In genomic region chr3:167882057-167882667, GRCh38 we compare ENCODE assay signal across 9 cellular contexts.
DNase-seq lines count a peak whose midpoint lies in the region; ATAC-seq, FAIRE-seq and TF ChIP-seq lines count a peak whose summit lies in the region.
"Had no signal": no experiment of that assay in that cellular context is flagged by ENCODE, and none has a peak within 500 bp of the region (broad histone marks: within the 10 kb centered on the region; RNA-seq: fewer than 3 reads in every experiment).

No MANE protein-coding gene starts in this region.

- no peaks in the 10 kb centered on the region for H3K9me3 Mint-ChIP-seq in stimulated activated memory B cell treated with anti-CD40 and anti-IgM and Interleukin-4, amounts not matched to agents 10 μg/mL and 1 μg/mL and 100 μg/mL, for 72 hours
- H3K9me3 Mint-ChIP-seq: T-helper 1 cell treated with Interleukin-12 subunit alpha and Interleukin-12 subunit beta and Interleukin-4 antibody, amounts not matched to agents 30 μg/mL and 1 μg/mL, for 36 hours had no signal

- no peak overlapping the region for H3K27ac Mint-ChIP-seq in stimulated activated memory B cell treated with anti-CD40 and anti-IgM and Interleukin-4, amounts not matched to agents 10 μg/mL and 1 μg/mL and 100 μg/mL, for 72 hours
- H3K27ac Mint-ChIP-seq: T-helper 1 cell treated with Interleukin-12 subunit alpha and Interleukin-12 subunit beta and Interleukin-4 antibody, amounts not matched to agents 30 μg/mL and 1 μg/mL, for 36 hours had no signal

- no peaks in the 10 kb centered on the region for H3K27me3 Mint-ChIP-seq in stimulated activated memory B cell treated with anti-CD40 and anti-IgM and Interleukin-4, amounts not matched to agents 10 μg/mL and 1 μg/mL and 100 μg/mL, for 72 hours

- no peaks in the 10 kb centered on the region for H3K9me3 ChIP-seq in upper lobe of right lung

- H3K27ac ChIP-seq in upper lobe of right lung, result no peak overlapping the region

- DNase-seq in Caki2 (ENCODE audit: low read depth), result peak; percentile 47
- peak; percentile 38 for DNase-seq in NCI-H345 (lab: John Stamatoyannopoulos, UW)
- DNase-seq in astrocyte of the cerebellum (ENCODE audit: low read depth), result peak; percentile 45
- DNase-seq in upper lobe of right lung, result no peak

- H3K36me3 Mint-ChIP-seq in stimulated activated memory B cell treated with anti-CD40 and anti-IgM and Interleukin-4, amounts not matched to agents 10 μg/mL and 1 μg/mL and 100 μg/mL, for 72 hours, result no peaks in the 10 kb centered on the region

- peak; percentile 99 for FAIRE-seq in islet of Langerhans (lab: Jason Lieb, UNC)

- H3K27me3 ChIP-seq in upper lobe of right lung, result no peaks in the 10 kb centered on the region

- intact Hi-C loops in upper lobe of right lung (cut with DNase I), result no loop called here

- H3K36me3 ChIP-seq in upper lobe of right lung, result no peaks in the 10 kb centered on the region

- peak; percentile 71 for ATAC-seq in GM19328 (IDR thresholded peaks at IDR 0.05; ENCODE audit: unreplicated experiment)
- ATAC-seq in HG03280 (IDR thresholded peaks at IDR 0.05; ENCODE audit: unreplicated experiment), result peak; percentile 82
- ATAC-seq in upper lobe of right lung, result peak; percentile 57
- no peak for ATAC-seq in stimulated activated memory B cell treated with anti-CD40 and anti-IgM and Interleukin-4, amounts not matched to agents 10 μg/mL and 1 μg/mL and 100 μg/mL, for 72 hours

- H3K4me3 Mint-ChIP-seq in stimulated activated memory B cell treated with anti-CD40 and anti-IgM and Interleukin-4, amounts not matched to agents 10 μg/mL and 1 μg/mL and 100 μg/mL, for 72 hours, result no peak overlapping the region
- H3K4me3 Mint-ChIP-seq: T-helper 1 cell treated with Interleukin-12 subunit alpha and Interleukin-12 subunit beta and Interleukin-4 antibody, amounts not matched to agents 30 μg/mL and 1 μg/mL, for 36 hours had no signal

- no peaks in the 10 kb centered on the region for H3K4me1 Mint-ChIP-seq in stimulated activated memory B cell treated with anti-CD40 and anti-IgM and Interleukin-4, amounts not matched to agents 10 μg/mL and 1 μg/mL and 100 μg/mL, for 72 hours

- in situ Hi-C loops in Caki2 (cut with HindIII; ENCODE audit: low pct_unique_long_range_greater_than_20kb, low sequenced_read_pairs), result no loop called here
- in situ Hi-C loops in astrocyte of the cerebellum (cut with HindIII; ENCODE audit: low sequenced_read_pairs), result no loop called here

- TF ChIP-seq CTCF in astrocyte of the cerebellum (IDR thresholded peaks at IDR 0.05; ENCODE audit: low read depth, low read length, missing control alignments), result peak; percentile 33
- peak; percentile 77 for TF ChIP-seq CTCF in upper lobe of right lung (IDR thresholded peaks at IDR 0.05)

- H3K4me3 ChIP-seq in astrocyte of the cerebellum (ENCODE audit: low read depth, low read length) (no peak overlapping the region), upper lobe of right lung (no peak overlapping the region)

- H3K4me1 ChIP-seq in upper lobe of right lung, result no peaks in the 10 kb centered on the region
